Comparison of ENCODE assay signal across 1 cellular context in the genomic region with DNA sequence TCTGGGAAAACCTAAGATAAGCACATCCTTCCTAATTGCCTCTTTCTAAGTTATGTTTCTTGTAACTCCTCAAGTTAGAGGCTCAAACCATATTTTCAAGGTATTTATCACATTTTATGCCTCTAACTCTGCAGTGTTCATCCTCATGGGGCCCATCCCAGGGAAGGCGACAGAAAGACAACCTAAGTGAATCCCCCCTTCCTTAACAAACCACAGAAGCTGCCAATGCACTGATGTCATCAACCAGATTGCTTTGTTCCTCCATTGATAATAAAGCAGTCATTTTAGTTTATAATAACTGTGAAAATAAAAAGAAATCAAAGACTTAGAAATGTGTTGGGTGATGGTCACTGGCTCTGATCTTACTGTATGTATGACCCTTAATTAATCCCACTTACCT.
TF ChIP-seq lines count a peak whose summit lies in the region.

No MANE protein-coding gene starts in this region.

TF ChIP-seq in IMR-90, 13 proteins besides CTCF, POLR2A, EP300 and RAD21 (continued from another document):
- TF ChIP-seq CEBPB (IDR thresholded peaks at IDR 0.05; ENCODE audit: low read depth, low read length) = no peak
- TF ChIP-seq USF2 (IDR thresholded peaks at IDR 0.05; ENCODE audit: low read depth, low read length) = no peak
- TF ChIP-seq NFE2L2 (IDR thresholded peaks at IDR 0.05; ENCODE audit: low read depth, low read length) = no peak
- TF ChIP-seq MXI1 (IDR thresholded peaks at IDR 0.05; ENCODE audit: borderline replicate concordance, low read depth, low read length) = no peak
- TF ChIP-seq RFX5 (IDR thresholded peaks at IDR 0.05; ENCODE audit: low read depth, low read length) = no peak
- TF ChIP-seq MAZ (IDR thresholded peaks at IDR 0.05; ENCODE audit: borderline replicate concordance, low read depth, low read length) = no peak
- no peak for TF ChIP-seq RCOR1 (IDR thresholded peaks at IDR 0.05; ENCODE audit: insufficient replicate concordance, low read length)
- no peak for TF ChIP-seq FOS (IDR thresholded peaks at IDR 0.05; ENCODE audit: low read depth, low read length)
